7 cellular contexts compared by ENCODE assay signal in the genomic region with DNA sequence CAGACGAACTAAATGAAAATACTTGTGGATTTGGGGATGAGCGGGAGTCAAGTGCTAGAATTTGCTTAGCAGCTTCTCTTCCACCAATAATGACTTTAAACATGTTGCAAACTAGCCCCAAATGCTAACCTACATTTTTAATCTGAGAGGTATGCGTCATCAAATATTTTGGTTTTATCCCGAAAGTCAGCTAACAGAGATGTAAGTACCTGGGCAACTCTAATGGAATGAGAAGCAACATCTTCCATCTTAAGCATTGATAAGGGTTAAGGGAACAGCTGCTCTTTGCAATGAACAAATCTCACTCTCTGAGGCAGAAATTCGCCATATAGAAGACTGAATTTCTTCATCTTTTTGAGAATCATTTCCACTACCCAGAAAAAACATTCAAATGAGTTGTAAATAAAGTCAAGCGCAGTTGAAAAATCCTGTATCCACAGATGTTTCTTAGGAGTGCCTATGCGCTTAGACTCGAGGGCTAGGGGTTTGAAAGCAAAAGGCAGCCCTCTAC. TPM values are rescaled to one million over a fixed set of nuclear protein-coding genes. Genes with fewer than 3 reads are reported as not detected.
DNase-seq lines count a peak whose midpoint lies in the region; ATAC-seq, FAIRE-seq and TF ChIP-seq lines count a peak whose summit lies in the region.

No MANE protein-coding gene starts in this region.

- dilution Hi-C loops in keratinocyte (cut with MboI; ENCODE audit: extremely low pct_ligation_motif_present, low sequenced_read_pairs): no loop called here

- FAIRE-seq in keratinocyte (lab: Jason Lieb, UNC): no peak

- no peaks in the 10 kb centered on the region for H3K27me3 ChIP-seq in keratinocyte (ENCODE audit: control insufficient read depth, extremely low read depth, insufficient read depth, low read length)

- H3K79me2 ChIP-seq in keratinocyte (ENCODE audit: control insufficient read depth, insufficient read depth, low read length): peaks cover 10% of the 10 kb centered on the region

- DNase-seq in activated naive CD8-positive, alpha-beta T cell treated with anti-CD3 and anti-CD28 coated beads, Interleukin-2, amount 10 ng/mL, durations not matched to agents 7 days and 5 days: no peak
- DNase-seq in keratinocyte (ENCODE audit: low read depth, low spot score) (no peak), substantia nigra (lab: John Stamatoyannopoulos, UW) (no peak), HUDEP-2 (lab: John Stamatoyannopoulos, UW; ENCODE audit: unreplicated experiment in 76 of 76) (no peak), cerebellar cortex (ENCODE audit: low spot score) (no peak), NAMALWA (ENCODE audit: low spot score) (no peak)

- H4K20me1 ChIP-seq in keratinocyte (ENCODE audit: control insufficient read depth, extremely low read depth, insufficient read depth, low read length): peaks cover 11% of the 10 kb centered on the region

- POLR2A ChIA-PET in activated naive CD8-positive, alpha-beta T cell treated with anti-CD3 and anti-CD28 coated beads, Interleukin-2, amount 10 ng/mL, durations not matched to agents 7 days and 5 days (lab: Charles Lee): interaction anchor here (0.7 to 2.9 kb wide), 15 partner anchors 10 to 1251 kb away, joined by 3 to 26 read pairs (median 4); a partner anchor contains a TSS

- H3K9ac ChIP-seq in keratinocyte (ENCODE audit: control insufficient read depth, extremely low read depth, insufficient read depth, low read length): peak overlapping the region; percentile 97

- TF ChIP-seq CTCF in keratinocyte (optimal IDR thresholded peaks at IDR 0.05 in 1 of 3, IDR thresholded peaks at IDR 0.05 in 1 of 3, conservative IDR thresholded peaks at IDR 0.05 in 1 of 3; ENCODE audit: extremely low read depth in 1 of 3, insufficient read depth in 2 of 3, low read length in 3 of 3): no peak

- peaks cover 0 to 4% of the 10 kb centered on the region in 2 experiments for H3K36me3 ChIP-seq in keratinocyte (ENCODE audit: control insufficient read depth in 2 of 2, extremely low read depth in 1 of 2, insufficient read depth in 2 of 2, low read length in 2 of 2)

- peak overlapping the region; percentile 98 for H3K4me2 ChIP-seq in keratinocyte (ENCODE audit: control insufficient read depth, extremely low read depth, insufficient read depth, low read depth, low read length)

- H3K4me1 Mint-ChIP-seq in IgD-negative memory B cell: peaks cover 34 to 37% (median 35%) of the 10 kb centered on the region in 3 donors
- H3K4me1 Mint-ChIP-seq in activated naive CD8-positive, alpha-beta T cell treated with anti-CD3 and anti-CD28 coated beads, Interleukin-2, amount 10 ng/mL, durations not matched to agents 7 days and 5 days: peaks cover 26% of the 10 kb centered on the region

- H3K9me3 ChIP-seq in keratinocyte (ENCODE audit: control insufficient read depth, low read depth, low read length): no peaks in the 10 kb centered on the region

- no peaks in the 10 kb centered on the region for H3K36me3 Mint-ChIP-seq in IgD-negative memory B cell
- no peaks in the 10 kb centered on the region for H3K36me3 Mint-ChIP-seq in activated naive CD8-positive, alpha-beta T cell treated with anti-CD3 and anti-CD28 coated beads, Interleukin-2, amount 10 ng/mL, durations not matched to agents 7 days and 5 days

- ATAC-seq in activated naive CD8-positive, alpha-beta T cell treated with anti-CD3 and anti-CD28 coated beads, Interleukin-2, amount 10 ng/mL, durations not matched to agents 7 days and 5 days (ENCODE audit: low read depth): no peak

- H3K27me3 Mint-ChIP-seq in IgD-negative memory B cell: no peaks in the 10 kb centered on the region
- no peaks in the 10 kb centered on the region for H3K27me3 Mint-ChIP-seq in activated naive CD8-positive, alpha-beta T cell treated with anti-CD3 and anti-CD28 coated beads, Interleukin-2, amount 10 ng/mL, durations not matched to agents 7 days and 5 days

- no peaks in the 10 kb centered on the region for H3K9me1 ChIP-seq in keratinocyte (ENCODE audit: control insufficient read depth, extremely low read depth, insufficient read depth, low read length)

- H3K4me1 ChIP-seq in keratinocyte (ENCODE audit: control insufficient read depth, extremely low read depth, insufficient read depth, low read length): peaks cover 32% of the 10 kb centered on the region

- peak overlapping the region; percentile 85 to 96 (median 88) for H3K4me3 Mint-ChIP-seq in IgD-negative memory B cell
- H3K4me3 Mint-ChIP-seq in activated naive CD8-positive, alpha-beta T cell treated with anti-CD3 and anti-CD28 coated beads, Interleukin-2, amount 10 ng/mL, durations not matched to agents 7 days and 5 days: peak overlapping the region; percentile 89

- peak overlapping the region; percentile 96 to 99 (median 97) for H3K27ac Mint-ChIP-seq in IgD-negative memory B cell
- peak overlapping the region; percentile 97 for H3K27ac Mint-ChIP-seq in activated naive CD8-positive, alpha-beta T cell treated with anti-CD3 and anti-CD28 coated beads, Interleukin-2, amount 10 ng/mL, durations not matched to agents 7 days and 5 days

- peak overlapping the region; percentile 91 for H2AFZ ChIP-seq in keratinocyte (ENCODE audit: control insufficient read depth, low read length)

- no peaks in the 10 kb centered on the region for H3K9me3 Mint-ChIP-seq in IgD-negative memory B cell
- no peaks in the 10 kb centered on the region for H3K9me3 Mint-ChIP-seq in activated naive CD8-positive, alpha-beta T cell treated with anti-CD3 and anti-CD28 coated beads, Interleukin-2, amount 10 ng/mL, durations not matched to agents 7 days and 5 days

- H3K4me3 ChIP-seq in keratinocyte (ENCODE audit: control insufficient read depth in 2 of 3, extremely low read depth in 1 of 3, insufficient read depth in 2 of 3, low read depth in 1 of 3, low read length in 3 of 3): peak overlapping the region; percentile 35 to 85 (median 73)

- peak overlapping the region; percentile 98 for H3K27ac ChIP-seq in keratinocyte (ENCODE audit: control insufficient read depth, insufficient read depth, low read length)
- H3K27ac ChIP-seq in substantia nigra (ENCODE audit: low read depth, low read length, poor library complexity, severe bottlenecking): peak overlapping the region; percentile 58

RNA-seq across cellular contexts. Expression of a gene that starts 0.9 kb away (rescaled TPM):
- 194 TPM for polyA plus RNA-seq in IgD-negative memory B cell
- 10 to 100 TPM; 50.0 to 55.1 TPM for total RNA-seq in activated naive CD8-positive, alpha-beta T cell treated with anti-CD3 and anti-CD28 coated beads, Interleukin-2, amount 10 ng/mL, durations not matched to agents 7 days and 5 days
- 70.7 to 149 TPM (median 126 TPM) in 3 replicates for polyA plus RNA-seq in keratinocyte
- polyA plus RNA-seq in keratinocyte (2011; ENCODE audit: low read depth): 64.9 TPM
- polyA plus RNA-seq in keratinocyte (2011; cell fraction: cytosol; rRNA removed): 101 and 134 TPM in 2 replicates
- polyA plus RNA-seq in keratinocyte (2011; cell fraction: nucleus; rRNA removed): 118 and 123 TPM in 2 replicates
- polyA plus RNA-seq in keratinocyte (2012; ENCODE audit: low replicate concordance): 61.5 and 163 TPM in 2 replicates
- 33.9 to 127 TPM (median 83.5 TPM) in 3 replicates for polyA minus RNA-seq in keratinocyte
- 47.6 TPM for polyA minus RNA-seq in keratinocyte (2011; cell fraction: cytosol; rRNA and poly(A)+ RNA removed)
- 74.0 and 123 TPM in 2 replicates for polyA minus RNA-seq in keratinocyte (2011; cell fraction: nucleus; rRNA and poly(A)+ RNA removed)
